1 cellular context compared by ENCODE assay signal in the genomic region with DNA sequence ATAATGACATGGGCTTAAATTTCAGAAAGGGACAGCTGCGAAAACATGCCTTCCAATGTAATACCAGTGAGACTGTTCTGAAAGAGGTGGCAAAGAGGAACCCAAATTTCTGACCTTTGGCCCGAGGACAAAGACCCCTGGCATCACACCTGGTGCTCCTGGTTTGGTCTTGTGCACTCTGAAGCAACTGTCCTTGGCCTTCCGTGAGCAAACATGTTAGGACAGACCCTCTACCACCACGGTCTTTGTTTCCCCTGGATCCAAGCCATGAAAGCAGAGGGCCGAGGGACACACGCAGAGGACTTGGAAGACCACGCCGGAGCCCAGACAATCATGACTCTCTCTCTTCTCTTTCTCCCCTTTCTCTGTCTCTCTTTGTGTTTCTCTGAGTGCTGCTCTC.
TF ChIP-seq lines count a peak whose summit lies in the region.

No MANE protein-coding gene starts in this region.

TF ChIP-seq in liver, 16 proteins besides CTCF, POLR2A, EP300 and RAD21 (continued from another document):
- TF ChIP-seq EGR1 (IDR thresholded peaks at IDR 0.05; ENCODE audit: low read depth in 2 of 2), result no peak
- peak; percentile 68 for TF ChIP-seq HNF4G (IDR thresholded peaks at IDR 0.05)
- TF ChIP-seq REST (IDR thresholded peaks at IDR 0.05), result no peak
- no peak for TF ChIP-seq JUND (IDR thresholded peaks at IDR 0.05)
- no peak for TF ChIP-seq GABPA (IDR thresholded peaks at IDR 0.05 in 1 of 2, conservative IDR thresholded peaks at IDR 0.05 in 1 of 2)
- TF ChIP-seq SP1 (IDR thresholded peaks at IDR 0.05), result peak; percentile 84
- TF ChIP-seq ZBTB33 (IDR thresholded peaks at IDR 0.05), result no peak
- TF ChIP-seq NR2F2 (IDR thresholded peaks at IDR 0.05), result peak; percentile 67
- TF ChIP-seq RXRA (IDR thresholded peaks at IDR 0.05), result peak; percentile 85
- TF ChIP-seq MAX (IDR thresholded peaks at IDR 0.05), result no peak
- peak; percentile 9 for TF ChIP-seq FOXA1 (IDR thresholded peaks at IDR 0.05)
- TF ChIP-seq FOXA2 (IDR thresholded peaks at IDR 0.05), result peak; percentile 47
- no peak for TF ChIP-seq ATF3 (IDR thresholded peaks at IDR 0.05)
- TF ChIP-seq YY1 (IDR thresholded peaks at IDR 0.05), result peak; percentile 37
- peak; percentile 96 to 97 for TF ChIP-seq HNF4A (conservative IDR thresholded peaks at IDR 0.05)
TF ChIP-seq in liver: peak in this region for 8.
